ENCODE assay signal across 27 cellular contexts in the genomic region with DNA sequence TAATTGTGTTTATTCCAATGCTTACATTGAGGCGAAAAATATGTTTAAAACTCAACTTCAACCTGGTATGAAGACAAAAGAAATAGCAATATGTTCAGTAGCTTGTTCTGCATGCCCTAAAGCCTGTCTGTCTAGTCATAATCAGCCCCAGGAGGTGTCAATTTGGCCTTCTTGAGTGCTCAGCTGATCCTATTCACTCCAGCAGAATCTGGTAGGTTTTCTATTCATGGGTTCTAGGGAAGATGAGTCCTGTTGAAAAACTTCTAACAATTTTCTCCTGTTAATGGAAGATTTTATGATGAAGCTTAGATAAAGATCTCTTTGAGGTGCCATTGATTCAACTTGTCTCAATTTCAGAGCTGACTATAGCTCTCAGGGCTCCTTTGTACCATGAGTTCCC.
"Had no signal": no experiment of that assay in that cellular context is flagged by ENCODE, and none has a peak within 500 bp of the region (broad histone marks: within the 10 kb centered on the region; RNA-seq: fewer than 3 reads in every experiment).

No MANE protein-coding gene starts in this region.

- H3K27me3 ChIP-seq: brain microvascular endothelial cell, esophagus squamous epithelium, gastroesophageal sphincter, heart right ventricle, hepatocyte had no signal

- H3K27ac ChIP-seq: brain microvascular endothelial cell, esophagus squamous epithelium, gastroesophageal sphincter, heart right ventricle, hepatocyte had no signal

- H3K79me2 ChIP-seq: hepatocyte had no signal

- H3K4me1 ChIP-seq: gastroesophageal sphincter, heart right ventricle had no signal

- H3K4me2 ChIP-seq: hepatocyte had no signal

- H3K36me3 ChIP-seq: brain microvascular endothelial cell, esophagus squamous epithelium, gastroesophageal sphincter, heart right ventricle had no signal

- H2AFZ ChIP-seq: hepatocyte had no signal

- ATAC-seq: activated CD4-positive, alpha-beta T cell treated with anti-CD3 and anti-CD28 coated beads for 36 hours; activated CD8-positive, alpha-beta T cell treated with anti-CD3 and anti-CD28 coated beads, Interleukin-2, amount 10 ng/mL, durations not matched to agents 7 days and 5 days; activated T-cell treated with anti-CD3 and anti-CD28 coated beads, Interleukin-2, amount 50 U/mL, for 72 hours; effector memory CD8-positive, alpha-beta T cell; gastroesophageal sphincter; heart right ventricle had no signal

- H3K9me3 ChIP-seq: esophagus squamous epithelium, gastroesophageal sphincter, heart right ventricle had no signal

- DNase-seq: activated CD4-positive, alpha-beta memory T cell treated with anti-CD3 and anti-CD28 coated beads for 36 hours; activated CD4-positive, alpha-beta T cell treated with anti-CD3 and anti-CD28 coated beads for 36 hours; activated CD4-positive, alpha-beta T cell treated with anti-CD3 and anti-CD28 coated beads, Interleukin-2, amount 10 ng/mL, durations not matched to agents 24 days and 14 days; activated CD4-positive, CD25-positive, alpha-beta regulatory T cell; activated CD4-positive, CD25-positive, alpha-beta regulatory T cell treated with anti-CD3 and anti-CD28 coated beads, Interleukin-2, amount 50 U/mL, for 72 hours; activated CD8-positive, alpha-beta memory T cell treated with anti-CD3 and anti-CD28 coated beads, Interleukin-2, amount 50 U/mL, for 48 hours; activated CD8-positive, alpha-beta T cell treated with anti-CD3 and anti-CD28 coated beads, Interleukin-2, amount 10 ng/mL, durations not matched to agents 7 days and 5 days; activated gamma-delta T cell treated with Interleukin-2 at 50 U/mL for 16 hours; activated naive CD4-positive, alpha-beta T cell treated with anti-CD3 and anti-CD28 coated beads, Interleukin-2, amount 50 U/mL, for 16 hours; activated naive CD4-positive, alpha-beta T cell treated with Interleukin-2 at 50 U/mL for 16 hours; activated T-cell treated with anti-CD3 and anti-CD28 coated beads for 4 hours; activated T-cell treated with anti-CD3 and anti-CD28 coated beads, Interleukin-2, amount 50 U/mL, for 24 hours; activated T-cell treated with anti-CD3 and anti-CD28 coated beads, Interleukin-2, amount 50 U/mL, for 72 hours; amniotic stem cell; anterior cingulate cortex; brain microvascular endothelial cell; caudate nucleus; cortex of kidney; dermis blood vessel endothelial cell; effector CD4-positive, alpha-beta T cell; effector memory CD8-positive, alpha-beta T cell; esophagus squamous epithelium; foreskin melanocyte; heart right ventricle; T-helper 2 cell had no signal

- H3K4me3 ChIP-seq: esophagus squamous epithelium, gastroesophageal sphincter, heart right ventricle, hepatocyte had no signal
